ENCODE assay signal across 21 cellular contexts in genomic region chr12:93469386-93469785, GRCh38. TPM values are rescaled to one million over a fixed set of nuclear protein-coding genes. Genes with fewer than 3 reads are reported as not detected.
DNase-seq lines count a peak whose midpoint lies in the region; ATAC-seq and TF ChIP-seq lines count a peak whose summit lies in the region.
"Had no signal": no experiment of that assay in that cellular context is flagged by ENCODE, and none has a peak within 500 bp of the region (broad histone marks: within the 10 kb centered on the region; RNA-seq: fewer than 3 reads in every experiment).

No MANE protein-coding gene starts in this region.

- H3K4me1 ChIP-seq in BLaER1 treated with 17β-estradiol and CSF1 and Interleukin-3, amounts not matched to agents 10 nM and 100 nM, result peaks cover 18 to 34% (median 22%) of the 10 kb centered on the region in 10 experiments
- peaks cover 3% of the 10 kb centered on the region; the same call in 1 of the 2 replicates for H3K4me1 ChIP-seq in H9 (ENCODE audit: insufficient read depth, low read length)
- H3K4me1 ChIP-seq: SJCRH30 had no signal

- H2BK120ac ChIP-seq in H9 (ENCODE audit: low read depth, low read length, poor library complexity, severe bottlenecking), result no peak overlapping the region

- H3K14ac ChIP-seq in H9 (ENCODE audit: insufficient read depth, low read length), result no peak overlapping the region

- H4K5ac ChIP-seq in H9 (ENCODE audit: insufficient read length, low read depth, low read length), result no peak overlapping the region

- CTCF ChIA-PET in activated naive CD4-positive, alpha-beta T cell treated with anti-CD3 and anti-CD28 coated beads, Interleukin-2, amount 10 ng/mL, durations not matched to agents 7 days and 5 days (lab: Charles Lee), result no interaction called here

- no peak overlapping the region for H3T11ph ChIP-seq in H9 (ENCODE audit: low read length)

- no peak for ATAC-seq in GM21737 (IDR thresholded peaks at IDR 0.05; ENCODE audit: unreplicated experiment)
- ATAC-seq: lower lobe of right lung, natural killer cell, right cardiac atrium, upper lobe of right lung had no signal

- no peak overlapping the region for H3K27ac ChIP-seq in BLaER1 treated with 17β-estradiol and CSF1 and Interleukin-3, amounts not matched to agents 10 nM and 100 nM
- no peak overlapping the region for H3K27ac ChIP-seq in H9 (ENCODE audit: insufficient read length, low read depth, low read length)
- H3K27ac ChIP-seq: KMS-11, lower lobe of right lung, SJCRH30, upper lobe of right lung had no signal

- H3K36me3 Mint-ChIP-seq in H9 (ENCODE audit: insufficient read depth in 1 of 3, low read depth in 3 of 3), result peaks cover 20 to 40% (median 36%) of the 10 kb centered on the region in 3 experiments
- peaks cover 26% of the 10 kb centered on the region for H3K36me3 Mint-ChIP-seq in activated T-helper 2 cell treated with anti-CD3 and anti-CD28 coated beads, Interferon-gamma antibody, Interleukin-2, Interleukin-4, amounts not matched to agents 10 μg/mL and 5 μg/mL and 100 μg/mL, durations not matched to agents 14 hours and 24 hours and 36 hours (ENCODE audit: low read depth)
- peaks cover 40% of the 10 kb centered on the region for H3K36me3 Mint-ChIP-seq in nephron progenitor cell (ENCODE audit: low read depth)
- peaks cover 31% of the 10 kb centered on the region for H3K36me3 Mint-ChIP-seq in activated naive CD4-positive, alpha-beta T cell treated with anti-CD3 and anti-CD28 coated beads, Interleukin-2, amount 10 ng/mL, durations not matched to agents 7 days and 5 days
- H3K36me3 Mint-ChIP-seq: natural killer cell had no signal

- no peaks in the 10 kb centered on the region for H3K9me3 Mint-ChIP-seq in H9
- no peaks in the 10 kb centered on the region for H3K9me3 Mint-ChIP-seq in activated T-helper 2 cell treated with anti-CD3 and anti-CD28 coated beads, Interferon-gamma antibody, Interleukin-2, Interleukin-4, amounts not matched to agents 10 μg/mL and 5 μg/mL and 100 μg/mL, durations not matched to agents 14 hours and 24 hours and 36 hours
- H3K9me3 Mint-ChIP-seq in nephron progenitor cell, result no peaks in the 10 kb centered on the region
- H3K9me3 Mint-ChIP-seq in activated naive CD4-positive, alpha-beta T cell treated with anti-CD3 and anti-CD28 coated beads, Interleukin-2, amount 10 ng/mL, durations not matched to agents 7 days and 5 days, result no peaks in the 10 kb centered on the region
- H3K9me3 Mint-ChIP-seq: activated CD4-positive, alpha-beta memory T cell treated with anti-CD3 and anti-CD28 coated beads, Interleukin-2, amount 10 ng/mL, durations not matched to agents 7 days and 5 days; natural killer cell had no signal

- peak overlapping the region; percentile 79 to 93 (median 87); a peak in 21 of 22 replicates for H3K4me2 ChIP-seq in BLaER1 treated with 17β-estradiol and CSF1 and Interleukin-3, amounts not matched to agents 10 nM and 100 nM
- H3K4me2 ChIP-seq in H9 (ENCODE audit: insufficient read depth, insufficient read length, low read length), result no peak overlapping the region

- no peak overlapping the region for H3K4ac ChIP-seq in H9 (ENCODE audit: low read depth, low read length)

- DNase-seq in H9, result no peak
- no peak for DNase-seq in activated T-helper 2 cell treated with anti-CD3 and anti-CD28 coated beads, Interferon-gamma antibody, Interleukin-2, Interleukin-4, amounts not matched to agents 10 μg/mL and 5 μg/mL and 100 μg/mL, durations not matched to agents 14 hours and 24 hours and 36 hours (ENCODE audit: low spot score)
- no peak for DNase-seq in nephron progenitor cell
- DNase-seq in NCI-H526 treated with DMSO at 0.1 percent for 48 hours (lab: John Stamatoyannopoulos, UW), result no peak
- DNase-seq in dermis blood vessel endothelial cell, result no peak
- DNase-seq in activated naive CD4-positive, alpha-beta T cell treated with anti-CD3 and anti-CD28 coated beads, Interleukin-2, amount 10 ng/mL, durations not matched to agents 7 days and 5 days, result no peak
- DNase-seq: activated CD4-positive, alpha-beta memory T cell treated with anti-CD3 and anti-CD28 coated beads, Interleukin-2, amount 10 ng/mL, durations not matched to agents 7 days and 5 days; effector memory CD4-positive, alpha-beta T cell; foreskin fibroblast; HCEC 1CT; lower lobe of right lung; natural killer cell; NCI-H146; NCI-H446 treated with DMSO at 0.1 percent for 48 hours; right cardiac atrium; SJCRH30; stimulated activated CD4-positive, alpha-beta T cell treated with anti-CD3 and anti-CD28 coated beads, Interleukin-4, amount 100 ng/mL, for 24 hours; upper lobe of right lung had no signal

- H3K18ac ChIP-seq in H9 (ENCODE audit: insufficient read length, low read depth, low read length), result no peak overlapping the region

- H2BK5ac ChIP-seq in H9 (ENCODE audit: insufficient read length, low read length), result no peak overlapping the region

- H3K4me1 Mint-ChIP-seq in H9, result peaks cover 9 to 11% of the 10 kb centered on the region in 2 experiments
- H3K4me1 Mint-ChIP-seq in activated T-helper 2 cell treated with anti-CD3 and anti-CD28 coated beads, Interferon-gamma antibody, Interleukin-2, Interleukin-4, amounts not matched to agents 10 μg/mL and 5 μg/mL and 100 μg/mL, durations not matched to agents 14 hours and 24 hours and 36 hours (ENCODE audit: low read depth), result peaks cover 29% of the 10 kb centered on the region
- H3K4me1 Mint-ChIP-seq in nephron progenitor cell, result peaks cover 31% of the 10 kb centered on the region
- peaks cover 33% of the 10 kb centered on the region for H3K4me1 Mint-ChIP-seq in activated naive CD4-positive, alpha-beta T cell treated with anti-CD3 and anti-CD28 coated beads, Interleukin-2, amount 10 ng/mL, durations not matched to agents 7 days and 5 days

- H3K9me3 ChIP-seq in BLaER1 treated with 17β-estradiol and CSF1 and Interleukin-3, amounts not matched to agents 10 nM and 100 nM (replicated peaks in 1 of 11), result no peaks in the 10 kb centered on the region
- no peaks in the 10 kb centered on the region for H3K9me3 ChIP-seq in H9 (ENCODE audit: control insufficient read depth, low read depth, low read length)
- H3K9me3 ChIP-seq: lower lobe of right lung, SJCRH30, upper lobe of right lung had no signal

- H3K79me2 ChIP-seq in H9 (ENCODE audit: insufficient read depth, low read length), result peaks cover 19% of the 10 kb centered on the region

- no peak overlapping the region for H2BK15ac ChIP-seq in H9 (ENCODE audit: low read depth, low read length)

- no peak overlapping the region for H3K9ac ChIP-seq in BLaER1 treated with 17β-estradiol and CSF1 and Interleukin-3, amounts not matched to agents 10 nM and 100 nM
- no peak overlapping the region for H3K9ac ChIP-seq in H9 (ENCODE audit: extremely low read depth, insufficient read length, low read length)
- H3K9ac ChIP-seq: KMS-11 had no signal

- H2AK5ac ChIP-seq in H9 (ENCODE audit: insufficient read length, low read length), result no peak overlapping the region

- H2BK20ac ChIP-seq in H9 (ENCODE audit: low read depth, low read length, poor library complexity, severe bottlenecking), result no peak overlapping the region

- no peak for TF ChIP-seq CTCF in H9 (conservative IDR thresholded peaks at IDR 0.05)
- no peak for TF ChIP-seq CTCF in nephron progenitor cell (IDR thresholded peaks at IDR 0.05)

- intact Hi-C loops in activated T-helper 2 cell treated with anti-CD3 and anti-CD28 coated beads, Interferon-gamma antibody, Interleukin-2, Interleukin-4, amounts not matched to agents 10 μg/mL and 5 μg/mL and 100 μg/mL, durations not matched to agents 14 hours and 24 hours and 36 hours (cut with micrococcal nuclease), result no loop called here

- no peaks in the 10 kb centered on the region; the same call in 1 of the 2 replicates for H3K27me3 Mint-ChIP-seq in H9 (ENCODE audit: low read depth)
- H3K27me3 Mint-ChIP-seq in activated T-helper 2 cell treated with anti-CD3 and anti-CD28 coated beads, Interferon-gamma antibody, Interleukin-2, Interleukin-4, amounts not matched to agents 10 μg/mL and 5 μg/mL and 100 μg/mL, durations not matched to agents 14 hours and 24 hours and 36 hours (ENCODE audit: low read depth), result no peaks in the 10 kb centered on the region
- H3K27me3 Mint-ChIP-seq in nephron progenitor cell (ENCODE audit: low read depth, poor library complexity), result no peaks in the 10 kb centered on the region
- H3K27me3 Mint-ChIP-seq in activated naive CD4-positive, alpha-beta T cell treated with anti-CD3 and anti-CD28 coated beads, Interleukin-2, amount 10 ng/mL, durations not matched to agents 7 days and 5 days, result no peaks in the 10 kb centered on the region
- H3K27me3 Mint-ChIP-seq: activated CD4-positive, alpha-beta memory T cell treated with anti-CD3 and anti-CD28 coated beads, Interleukin-2, amount 10 ng/mL, durations not matched to agents 7 days and 5 days had no signal

- no peak overlapping the region for H3K23ac ChIP-seq in H9 (ENCODE audit: insufficient read length, low read depth, low read length)

- H2AFZ ChIP-seq in H9 (ENCODE audit: low read length), result no peak overlapping the region

- H4K91ac ChIP-seq in H9 (ENCODE audit: insufficient read length, low read depth, low read length), result no peak overlapping the region

- H3K4me3 Mint-ChIP-seq in H9 (peak overlapping the region; percentile 31 to 51; a peak in 2 of 5 replicates), nephron progenitor cell (peak overlapping the region; percentile 96)
- H3K4me3 Mint-ChIP-seq in activated T-helper 2 cell treated with anti-CD3 and anti-CD28 coated beads, Interferon-gamma antibody, Interleukin-2, Interleukin-4, amounts not matched to agents 10 μg/mL and 5 μg/mL and 100 μg/mL, durations not matched to agents 14 hours and 24 hours and 36 hours (ENCODE audit: low read depth), result peak overlapping the region; percentile 19
- H3K4me3 Mint-ChIP-seq in activated naive CD4-positive, alpha-beta T cell treated with anti-CD3 and anti-CD28 coated beads, Interleukin-2, amount 10 ng/mL, durations not matched to agents 7 days and 5 days, result no peak overlapping the region

- H3K4me3 ChIP-seq in BLaER1 treated with 17β-estradiol and CSF1 and Interleukin-3, amounts not matched to agents 10 nM and 100 nM, result peak overlapping the region in 3 of 10 experiments; percentile 13 to 75 (median 74); a peak in 5 of 20 replicates
- H3K4me3 ChIP-seq: lower lobe of right lung, SJCRH30, upper lobe of right lung had no signal

- no peaks in the 10 kb centered on the region for H3K27me3 ChIP-seq in BLaER1 treated with 17β-estradiol and CSF1 and Interleukin-3, amounts not matched to agents 10 nM and 100 nM
- H3K27me3 ChIP-seq in H9 (ENCODE audit: insufficient read depth, low read length), result no peaks in the 10 kb centered on the region
- H3K27me3 ChIP-seq: SJCRH30, upper lobe of right lung had no signal

- peaks cover 3% of the 10 kb centered on the region for H3K23me2 ChIP-seq in H9 (ENCODE audit: insufficient read length, low read depth, low read length, poor library complexity, severe bottlenecking)

- H3K56ac ChIP-seq in H9 (ENCODE audit: insufficient read length, low read depth, low read length), result no peak overlapping the region

- peaks cover 0 to 22% (median 0%) of the 10 kb centered on the region in 11 experiments; a peak in 6 of 22 replicates for H4K20me1 ChIP-seq in BLaER1 treated with 17β-estradiol and CSF1 and Interleukin-3, amounts not matched to agents 10 nM and 100 nM
- H4K20me1 ChIP-seq in H9 (ENCODE audit: control insufficient read depth, insufficient read depth, insufficient read length), result no peaks in the 10 kb centered on the region

- H3K79me1 ChIP-seq in H9 (ENCODE audit: insufficient read depth, low read depth, low read length, poor library complexity, severe bottlenecking), result peaks cover 14% of the 10 kb centered on the region

- H3K27ac Mint-ChIP-seq in H9 (no peak overlapping the region), nephron progenitor cell (no peak overlapping the region)
- H3K27ac Mint-ChIP-seq in activated T-helper 2 cell treated with anti-CD3 and anti-CD28 coated beads, Interferon-gamma antibody, Interleukin-2, Interleukin-4, amounts not matched to agents 10 μg/mL and 5 μg/mL and 100 μg/mL, durations not matched to agents 14 hours and 24 hours and 36 hours, result peak overlapping the region; percentile 34
- no peak overlapping the region for H3K27ac Mint-ChIP-seq in activated naive CD4-positive, alpha-beta T cell treated with anti-CD3 and anti-CD28 coated beads, Interleukin-2, amount 10 ng/mL, durations not matched to agents 7 days and 5 days
- H3K27ac Mint-ChIP-seq: activated CD4-positive, alpha-beta memory T cell treated with anti-CD3 and anti-CD28 coated beads, Interleukin-2, amount 10 ng/mL, durations not matched to agents 7 days and 5 days; natural killer cell had no signal

- no peak overlapping the region for H4K8ac ChIP-seq in H9 (replicated peaks; ENCODE audit: insufficient read length, low read depth, low read length)

- peaks cover 30 to 54% (median 52%) of the 10 kb centered on the region in 11 experiments for H3K36me3 ChIP-seq in BLaER1 treated with 17β-estradiol and CSF1 and Interleukin-3, amounts not matched to agents 10 nM and 100 nM

- H2BK12ac ChIP-seq in H9 (ENCODE audit: insufficient read length, low read depth, low read length), result no peak overlapping the region

RNA-seq across cellular contexts. Expression of gene MRPL42, which starts 2.1 kb away (rescaled TPM):
- total RNA-seq in H9 (2021), result 108 and 112 TPM in 2 replicates
- 80.5 and 89.3 TPM in 2 replicates for total RNA-seq in activated T-helper 2 cell treated with anti-CD3 and anti-CD28 coated beads, Interferon-gamma antibody, Interleukin-2, Interleukin-4, amounts not matched to agents 10 μg/mL and 5 μg/mL and 100 μg/mL, durations not matched to agents 14 hours and 24 hours and 36 hours
- total RNA-seq in dermis blood vessel endothelial cell, result 61.4 and 88.6 TPM in 2 replicates

RNA-seq across cellular contexts. Expression of gene UBE2N, which starts 27.6 kb away (rescaled TPM):
- total RNA-seq in H9 (2021) (188 and 192 TPM in 2 replicates), dermis blood vessel endothelial cell (53.9 and 86.8 TPM in 2 replicates)
- 258 and 261 TPM in 2 replicates for total RNA-seq in activated T-helper 2 cell treated with anti-CD3 and anti-CD28 coated beads, Interferon-gamma antibody, Interleukin-2, Interleukin-4, amounts not matched to agents 10 μg/mL and 5 μg/mL and 100 μg/mL, durations not matched to agents 14 hours and 24 hours and 36 hours
